In genomic region chr22:45235851-45236342, GRCh38 we compare ENCODE assay signal across 14 cellular contexts. TPM values are rescaled to one million over a fixed set of nuclear protein-coding genes. Genes with fewer than 3 reads are reported as not detected.
DNase-seq lines count a peak whose midpoint lies in the region; ATAC-seq and TF ChIP-seq lines count a peak whose summit lies in the region.
"Had no signal": no experiment of that assay in that cellular context is flagged by ENCODE, and none has a peak within 500 bp of the region (broad histone marks: within the 10 kb centered on the region; RNA-seq: fewer than 3 reads in every experiment).

No MANE protein-coding gene starts in this region.

- peaks cover 9 to 12% of the 10 kb centered on the region in 2 donors for H3K4me1 ChIP-seq in naive thymus-derived CD4-positive, alpha-beta T cell (ENCODE audit: control insufficient read depth in 2 of 2, insufficient read depth in 2 of 2, low read length in 2 of 2)
- H3K4me1 ChIP-seq in esophagus squamous epithelium = peaks cover 14 to 84% (median 30%) of the 10 kb centered on the region in 3 donors

- H3K27ac ChIP-seq in naive thymus-derived CD4-positive, alpha-beta T cell (ENCODE audit: low read depth, low read length) = no peak overlapping the region
- peak overlapping the region in 2 of 4 donors; percentile 3 to 38 for H3K27ac ChIP-seq in esophagus squamous epithelium
- H3K27ac ChIP-seq: foreskin keratinocyte had no signal

- peak overlapping the region; percentile 30 for H3K4me3 ChIP-seq in GM12864 (ENCODE audit: low read depth, low read length)
- no peak overlapping the region for H3K4me3 ChIP-seq in naive thymus-derived CD4-positive, alpha-beta T cell (ENCODE audit: low read length)
- no peak overlapping the region for H3K4me3 ChIP-seq in esophagus squamous epithelium
- H3K4me3 ChIP-seq: lung had no signal

- H3K4me3 Mint-ChIP-seq in naive thymus-derived CD4-positive, alpha-beta T cell = peak overlapping the region in 6 of 10 donors; percentile 12 to 60 (median 46)
- H3K4me3 Mint-ChIP-seq: central memory CD8-positive, alpha-beta T cell had no signal

- TF ChIP-seq CTCF in GM12864 (IDR thresholded peaks at IDR 0.05; ENCODE audit: low read depth, low read length, missing control alignments) = no peak
- no peak for TF ChIP-seq CTCF in esophagus squamous epithelium (IDR thresholded peaks at IDR 0.05)

- no peaks in the 10 kb centered on the region for H3K9me3 Mint-ChIP-seq in naive thymus-derived CD4-positive, alpha-beta T cell
- H3K9me3 Mint-ChIP-seq: central memory CD8-positive, alpha-beta T cell had no signal

- peaks cover 15 to 42% (median 34%) of the 10 kb centered on the region in 7 donors for H3K4me1 Mint-ChIP-seq in naive thymus-derived CD4-positive, alpha-beta T cell

- H3K27me3 ChIP-seq in naive thymus-derived CD4-positive, alpha-beta T cell (ENCODE audit: control insufficient read depth in 2 of 2, insufficient read depth in 2 of 2, low read length in 2 of 2) = no peaks in the 10 kb centered on the region
- H3K27me3 ChIP-seq in esophagus squamous epithelium = no peaks in the 10 kb centered on the region
- H3K27me3 ChIP-seq: foreskin keratinocyte had no signal

- no peak for DNase-seq in GM12864 (ENCODE audit: low read depth)
- peak; percentile 26 for DNase-seq in NCI-H2107 (lab: John Stamatoyannopoulos, UW)
- DNase-seq in naive thymus-derived CD4-positive, alpha-beta T cell = no peak
- no peak for DNase-seq in HT-29 (ENCODE audit: low spot score)
- DNase-seq in esophagus squamous epithelium (lab: John Stamatoyannopoulos, UW) = no peak
- DNase-seq in activated CD4-positive, alpha-beta T cell treated with anti-CD3 and anti-CD28 coated beads, Interleukin-2, amount 50 U/mL, for 48 hours = no peak
- DNase-seq: DND-41, foreskin keratinocyte, NCI-H2227 treated with DMSO at 0.1 percent for 48 hours, SW 1271 had no signal

- POLR2A ChIA-PET in naive thymus-derived CD4-positive, alpha-beta T cell (lab: Charles Lee) = no interaction called here

- 78 to 79% methylated on average over 10 to 15 of the region's 20 CpGs for WGBS in esophagus squamous epithelium, 2 donors

- CTCF ChIA-PET in naive thymus-derived CD4-positive, alpha-beta T cell (lab: Charles Lee) = no interaction called here

- H3K36me3 ChIP-seq in naive thymus-derived CD4-positive, alpha-beta T cell (ENCODE audit: control insufficient read depth in 2 of 3, insufficient read depth in 3 of 3, low read length in 3 of 3) = no peaks in the 10 kb centered on the region
- peaks cover 0 to 31% (median 0%) of the 10 kb centered on the region in 3 donors for H3K36me3 ChIP-seq in esophagus squamous epithelium

- peaks cover 0 to 13% (median 1%) of the 10 kb centered on the region in 5 donors for H3K36me3 Mint-ChIP-seq in naive thymus-derived CD4-positive, alpha-beta T cell

- H3K27ac Mint-ChIP-seq in naive thymus-derived CD4-positive, alpha-beta T cell = peak overlapping the region in 2 of 9 donors; percentile 12 to 70

- intact Hi-C loops in naive thymus-derived CD4-positive, alpha-beta T cell (cut with micrococcal nuclease) = no loop called here
- intact Hi-C loops in esophagus squamous epithelium (cut with DNase I) = no loop called here

- H3K27me3 Mint-ChIP-seq in naive thymus-derived CD4-positive, alpha-beta T cell = peaks cover 0 to 2% (median 0%) of the 10 kb centered on the region in 5 donors
- H3K27me3 Mint-ChIP-seq: central memory CD8-positive, alpha-beta T cell had no signal

- no peaks in the 10 kb centered on the region for H3K9me3 ChIP-seq in naive thymus-derived CD4-positive, alpha-beta T cell (ENCODE audit: control insufficient read depth in 2 of 3, low read length in 3 of 3)
- H3K9me3 ChIP-seq in esophagus squamous epithelium = no peaks in the 10 kb centered on the region

- no peak for TF ChIP-seq POLR2A in esophagus squamous epithelium (IDR thresholded peaks at IDR 0.05)

- peak; percentile 16 for ATAC-seq in GM21528 (IDR thresholded peaks at IDR 0.05; ENCODE audit: low FRiP score, unreplicated experiment)
- no peak for ATAC-seq in naive thymus-derived CD4-positive, alpha-beta T cell
- no peak for ATAC-seq in HG03095 (IDR thresholded peaks at IDR 0.05; ENCODE audit: unreplicated experiment)
- ATAC-seq: foreskin keratinocyte had no signal

RNA-seq across cellular contexts. Expression of gene KIAA0930, which starts 4.8 kb away (rescaled TPM):
- 10 to 100 TPM; 13.2 to 58.2 (median 27.9) TPM for total RNA-seq in naive thymus-derived CD4-positive, alpha-beta T cell
- polyA plus RNA-seq in naive thymus-derived CD4-positive, alpha-beta T cell = 1 to 10 TPM; 2.3 to 2.5 TPM
- 43.2 and 49.0 TPM in 2 replicates for total RNA-seq in HT-29 (2014; rRNA removed; shearing (Covaris generic))
- 10 to 100 TPM; 33.1 to 40.2 (median 38.1) TPM for total RNA-seq in esophagus squamous epithelium

RNA-seq across cellular contexts. Expression of gene UPK3A, which starts 48.9 kb away (rescaled TPM):
- under 1 TPM in 1 of 5 experiments, not detected in 4; 0.61 TPM for total RNA-seq in naive thymus-derived CD4-positive, alpha-beta T cell
- polyA plus RNA-seq in naive thymus-derived CD4-positive, alpha-beta T cell = under 1 TPM in 1 of 2 donors, not detected in 1; 0.25 TPM
- 4.7 and 6.0 TPM in 2 replicates for total RNA-seq in HT-29 (2014; rRNA removed; shearing (Covaris generic))
- total RNA-seq in esophagus squamous epithelium = not detected
- total RNA-seq: foreskin keratinocyte, lung had no signal
- polyA plus RNA-seq: foreskin keratinocyte had no signal
